12 cellular contexts compared by ENCODE assay signal in the genomic region with DNA sequence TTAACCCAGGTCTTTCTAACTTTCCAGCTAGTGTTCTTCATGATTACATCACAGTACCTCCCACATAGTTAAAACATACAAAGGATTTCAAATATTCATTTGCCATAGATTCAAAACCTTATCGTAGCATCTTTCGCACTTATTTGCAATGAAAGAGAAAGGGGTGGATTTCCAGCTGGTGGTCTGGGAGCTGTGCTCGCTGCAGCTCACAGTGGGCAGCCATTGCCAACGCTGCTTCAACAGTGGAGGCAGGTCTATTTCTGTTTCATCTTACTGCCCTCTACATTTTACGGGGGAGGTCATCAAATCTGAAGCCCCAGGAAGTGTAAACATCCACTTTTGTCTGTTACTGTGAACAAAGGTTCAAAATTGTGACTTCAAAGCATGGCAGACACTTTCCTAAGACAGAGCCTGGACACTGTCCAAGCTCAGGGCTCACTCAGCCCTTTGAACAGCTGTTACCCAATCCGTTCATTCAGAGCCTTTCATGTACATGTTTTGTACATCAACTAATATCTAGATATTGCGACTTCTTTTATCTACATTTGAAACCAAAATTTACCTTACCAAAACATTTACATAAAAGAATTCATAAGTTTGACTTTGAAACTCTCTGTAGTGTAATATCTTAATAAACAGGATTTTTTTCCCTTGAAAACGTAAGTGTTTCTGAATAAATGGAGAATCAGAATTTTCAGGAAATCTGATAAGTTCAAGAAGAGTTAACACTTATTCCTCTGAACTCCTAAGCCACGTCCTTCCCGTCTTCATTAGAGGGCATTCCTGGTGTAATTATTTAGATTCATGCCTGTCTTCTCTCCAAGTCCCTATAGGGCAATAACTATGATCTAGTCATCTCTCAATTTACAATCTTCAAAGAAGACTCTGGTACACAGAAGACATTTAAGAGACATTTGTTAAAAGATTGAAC. TPM values are rescaled to one million over a fixed set of nuclear protein-coding genes. Genes with fewer than 3 reads are reported as not detected.
DNase-seq lines count a peak whose midpoint lies in the region; ATAC-seq and TF ChIP-seq lines count a peak whose summit lies in the region.
"Had no signal": no experiment of that assay in that cellular context is flagged by ENCODE, and none has a peak within 500 bp of the region (broad histone marks: within the 10 kb centered on the region; RNA-seq: fewer than 3 reads in every experiment).

No MANE protein-coding gene starts in this region.

- peaks cover 9% of the 10 kb centered on the region for H3K79me1 ChIP-seq in mesenchymal stem cell (replicated peaks; ENCODE audit: low read length, poor library complexity, severe bottlenecking)

- H3K4me3 ChIP-seq in mesenchymal stem cell (ENCODE audit: insufficient read depth in 1 of 2, low read depth in 1 of 2, low read length in 2 of 2) (no peak overlapping the region), vagina (no peak overlapping the region)

- no peak overlapping the region for H2AFZ ChIP-seq in mesenchymal stem cell (ENCODE audit: low read depth, low read length)

- TF ChIP-seq POLR2A in vagina (IDR thresholded peaks at IDR 0.05): no peak

- H3K27me3 Mint-ChIP-seq in chondrocyte (ENCODE audit: low read depth): no peaks in the 10 kb centered on the region
- no peaks in the 10 kb centered on the region for H3K27me3 Mint-ChIP-seq in natural killer cell treated with Interleukin-12 subunit alpha and Interleukin-12 subunit beta and Interleukin-15 and Interleukin-18, amount 100 ng/mL, for 72 hours

- peaks cover 76% of the 10 kb centered on the region for H3K4me1 Mint-ChIP-seq in chondrocyte (ENCODE audit: low read depth)
- H3K4me1 Mint-ChIP-seq in natural killer cell treated with Interleukin-12 subunit alpha and Interleukin-12 subunit beta and Interleukin-15 and Interleukin-18, amount 100 ng/mL, for 72 hours (ENCODE audit: low read depth in 2 of 2): no peaks in the 10 kb centered on the region
- H3K4me1 Mint-ChIP-seq: naive thymus-derived CD4-positive, alpha-beta T cell; T-helper 17 cell had no signal

- H3K9ac ChIP-seq in mesenchymal stem cell (ENCODE audit: low read length): no peak overlapping the region

- no peak overlapping the region for H3K14ac ChIP-seq in mesenchymal stem cell (ENCODE audit: low read length in 2 of 2)

- H3K36me3 Mint-ChIP-seq in chondrocyte (ENCODE audit: low read depth): peaks cover 1% of the 10 kb centered on the region
- H3K36me3 Mint-ChIP-seq in natural killer cell treated with Interleukin-12 subunit alpha and Interleukin-12 subunit beta and Interleukin-15 and Interleukin-18, amount 100 ng/mL, for 72 hours: no peaks in the 10 kb centered on the region
- H3K36me3 Mint-ChIP-seq: naive thymus-derived CD4-positive, alpha-beta T cell had no signal

- H2BK5ac ChIP-seq in mesenchymal stem cell (ENCODE audit: low read depth, low read length, poor library complexity, severe bottlenecking): no peak overlapping the region

- intact Hi-C loops in Right ventricle myocardium superior (cut with DNase I): no loop called here
- intact Hi-C loops in Right ventricle myocardium inferior (cut with DNase I): loop anchor here (2.0 kb wide), 1 partner anchor 22 kb away; no protein-coding TSS in a partner anchor
- intact Hi-C loops in vagina (cut with DNase I): no loop called here

- ATAC-seq in Right ventricle myocardium superior (ENCODE audit: poor library complexity) (peak; percentile 33), Right ventricle myocardium inferior (no peak), GM19455 (IDR thresholded peaks at IDR 0.05; ENCODE audit: unreplicated experiment) (no peak), HG02970 (IDR thresholded peaks at IDR 0.05; ENCODE audit: low FRiP score, unreplicated experiment) (no peak)
- ATAC-seq in natural killer cell treated with Interleukin-12 subunit alpha and Interleukin-12 subunit beta and Interleukin-15 and Interleukin-18, amount 100 ng/mL, for 72 hours: no peak
- ATAC-seq: naive thymus-derived CD4-positive, alpha-beta T cell; T-helper 17 cell had no signal

- H3K27ac Mint-ChIP-seq in chondrocyte (ENCODE audit: unreplicated experiment): peak overlapping the region; percentile 83
- no peak overlapping the region for H3K27ac Mint-ChIP-seq in natural killer cell treated with Interleukin-12 subunit alpha and Interleukin-12 subunit beta and Interleukin-15 and Interleukin-18, amount 100 ng/mL, for 72 hours
- H3K27ac Mint-ChIP-seq: naive thymus-derived CD4-positive, alpha-beta T cell; T-helper 17 cell had no signal

- H3K9me3 ChIP-seq in mesenchymal stem cell (ENCODE audit: control insufficient read depth, low read length): no peaks in the 10 kb centered on the region
- no peaks in the 10 kb centered on the region for H3K9me3 ChIP-seq in vagina

- H3K27ac ChIP-seq in mesenchymal stem cell (ENCODE audit: low read length, poor library complexity, severe bottlenecking): no peak overlapping the region
- peak overlapping the region; percentile 30 for H3K27ac ChIP-seq in vagina

- TF ChIP-seq CTCF in chondrocyte (IDR thresholded peaks at IDR 0.05): no peak
- TF ChIP-seq CTCF in vagina (IDR thresholded peaks at IDR 0.05): no peak

- H2AK5ac ChIP-seq in mesenchymal stem cell (ENCODE audit: low read length, severe bottlenecking): no peak overlapping the region

- peak overlapping the region; percentile 15 for H2BK15ac ChIP-seq in mesenchymal stem cell (ENCODE audit: low read depth, poor library complexity, severe bottlenecking)

- H4K91ac ChIP-seq in mesenchymal stem cell (ENCODE audit: low read length): no peak overlapping the region

- no peak overlapping the region for H3K4me3 Mint-ChIP-seq in chondrocyte (ENCODE audit: unreplicated experiment)
- no peak overlapping the region for H3K4me3 Mint-ChIP-seq in natural killer cell treated with Interleukin-12 subunit alpha and Interleukin-12 subunit beta and Interleukin-15 and Interleukin-18, amount 100 ng/mL, for 72 hours
- H3K4me3 Mint-ChIP-seq: naive thymus-derived CD4-positive, alpha-beta T cell; T-helper 17 cell had no signal

- 75% methylated on average over 8 of the region's 10 CpGs for WGBS in mesenchymal stem cell

- no peaks in the 10 kb centered on the region for H3K9me3 Mint-ChIP-seq in chondrocyte (ENCODE audit: low read depth)
- H3K9me3 Mint-ChIP-seq in natural killer cell treated with Interleukin-12 subunit alpha and Interleukin-12 subunit beta and Interleukin-15 and Interleukin-18, amount 100 ng/mL, for 72 hours: no peaks in the 10 kb centered on the region
- H3K9me3 Mint-ChIP-seq: naive thymus-derived CD4-positive, alpha-beta T cell had no signal

- H3K4ac ChIP-seq in mesenchymal stem cell (ENCODE audit: low read depth in 1 of 2, low read length in 2 of 2): no peak overlapping the region

- H2BK120ac ChIP-seq in mesenchymal stem cell (ENCODE audit: low read depth, low read length): peak overlapping the region; percentile 15

- no peak overlapping the region for H3K4me2 ChIP-seq in mesenchymal stem cell (ENCODE audit: low read length, poor library complexity, severe bottlenecking)

- peak overlapping the region in 1 of 2 experiments; percentile 16 for H3K18ac ChIP-seq in mesenchymal stem cell (ENCODE audit: low read depth in 1 of 2, low read length in 2 of 2)

- DNase-seq in Right ventricle myocardium superior: no peak
- DNase-seq in Right ventricle myocardium inferior (ENCODE audit: missing footprints): no peak
- DNase-seq in chondrocyte (ENCODE audit: low spot score): no peak
- no peak for DNase-seq in mesenchymal stem cell
- DNase-seq in vagina (ENCODE audit: extremely low spot score in 2 of 2): no peak
- no peak for DNase-seq in natural killer cell treated with Interleukin-12 subunit alpha and Interleukin-12 subunit beta and Interleukin-15 and Interleukin-18, amount 100 ng/mL, for 72 hours (ENCODE audit: low spot score)
- DNase-seq: glutamatergic neuron; naive thymus-derived CD4-positive, alpha-beta T cell; stimulated activated CD4-positive, alpha-beta T cell treated with anti-CD3 and anti-CD28 coated beads, Interleukin-4, amount 100 ng/mL, for 4 hours; T-helper 17 cell had no signal

- H2BK12ac ChIP-seq in mesenchymal stem cell (ENCODE audit: low read length in 2 of 2): no peak overlapping the region

- H4K8ac ChIP-seq in mesenchymal stem cell (ENCODE audit: low read length): no peak overlapping the region

- no peaks in the 10 kb centered on the region for H3K36me3 ChIP-seq in mesenchymal stem cell (ENCODE audit: control insufficient read depth in 1 of 2, insufficient read depth in 2 of 2, low read depth in 1 of 2, low read length in 2 of 2)
- H3K36me3 ChIP-seq in vagina: no peaks in the 10 kb centered on the region

- H3K27me3 ChIP-seq in mesenchymal stem cell (ENCODE audit: control insufficient read depth in 1 of 2, insufficient read depth in 1 of 2, low read length in 2 of 2): no peaks in the 10 kb centered on the region
- no peaks in the 10 kb centered on the region for H3K27me3 ChIP-seq in vagina

- H3K4me1 ChIP-seq in mesenchymal stem cell (ENCODE audit: control insufficient read depth, insufficient read depth, low read depth, low read length): peaks cover 16% of the 10 kb centered on the region
- H3K4me1 ChIP-seq in vagina: peaks cover 77% of the 10 kb centered on the region

- H3K23ac ChIP-seq in mesenchymal stem cell (ENCODE audit: low read length in 2 of 2): no peak overlapping the region

RNA-seq across cellular contexts. Expression of a gene that starts 25.1 kb away (rescaled TPM):
- 36.4 TPM for total RNA-seq in Right ventricle myocardium superior
- total RNA-seq in Right ventricle myocardium inferior: 36.4 TPM
- total RNA-seq in chondrocyte: 37.6 to 57.8 TPM (median 41.0 TPM) in 3 replicates
- polyA plus RNA-seq in mesenchymal stem cell (2013, experiment 1 of 2): 16.1 TPM
- polyA plus RNA-seq in mesenchymal stem cell (2013, experiment 2 of 2): 14.5 TPM
- 33.1 TPM for total RNA-seq in vagina
- total RNA-seq in natural killer cell treated with Interleukin-12 subunit alpha and Interleukin-12 subunit beta and Interleukin-15 and Interleukin-18, amount 100 ng/mL, for 72 hours: under 1 TPM in 1 of 2 donors, not detected in 1; 0.50 TPM
- total RNA-seq: T-helper 17 cell had no signal
- polyA plus RNA-seq: naive thymus-derived CD4-positive, alpha-beta T cell had no signal

Comparison
In these comparisons a context has a peak if more than half of its experiments do, and no peak if none do; other contexts are left out.
1. RNA of a gene that starts 25.1 kb away (total RNA-seq): 37.6 to 57.8 TPM in chondrocyte, 36.4 TPM in Right ventricle myocardium superior (single experiment), 36.4 TPM in Right ventricle myocardium inferior (single experiment) and 33.1 TPM in vagina (single experiment); 0.50 TPM in natural killer cell treated with Interleukin-12 subunit alpha and Interleukin-12 subunit beta and Interleukin-15 and Interleukin-18, amount 100 ng/mL, for 72 hours; every median in the first group is over 10 times any median in the second.